In genomic region chr2:159287733-159288132, GRCh38 we compare ENCODE assay signal across 10 cellular contexts. TPM values are rescaled to one million over a fixed set of nuclear protein-coding genes. Genes with fewer than 3 reads are reported as not detected.
DNase-seq lines count a peak whose midpoint lies in the region; ATAC-seq and TF ChIP-seq lines count a peak whose summit lies in the region.
"Had no signal": no experiment of that assay in that cellular context is flagged by ENCODE, and none has a peak within 500 bp of the region (broad histone marks: within the 10 kb centered on the region; RNA-seq: fewer than 3 reads in every experiment).

No MANE protein-coding gene starts in this region.

- BruUV-seq in Caco-2 (replicated peaks; lab: Mats Ljungman, UMichigan), result no TSS peak

- peaks cover 13% of the 10 kb centered on the region for H3K4me1 ChIP-seq in Caco-2
- H3K4me1 ChIP-seq in HUES64 (ENCODE audit: insufficient read depth, low read length), result peaks cover 5% of the 10 kb centered on the region

- no peak for TF ChIP-seq CTCF in Caco-2 (IDR thresholded peaks at IDR 0.05; ENCODE audit: insufficient read depth in 1 of 2, low read depth in 1 of 2, low read length in 1 of 2, severe bottlenecking in 1 of 2, unreplicated experiment in 1 of 2)
- no peak for TF ChIP-seq CTCF in osteocyte (IDR thresholded peaks at IDR 0.05)

- ATAC-seq in effector memory CD8-positive, alpha-beta T cell (replicated peaks), result no peak
- ATAC-seq in GM21367 (IDR thresholded peaks at IDR 0.05; ENCODE audit: unreplicated experiment), result no peak

- H3K9ac ChIP-seq in HUES64 (ENCODE audit: low read depth, low read length), result peak overlapping the region; percentile 89; the same call in 1 of the 2 replicates

- H3K4me3 ChIP-seq in Caco-2 (ENCODE audit: low read depth, low read length) (peak overlapping the region; percentile 50), HUES64 (ENCODE audit: low read length) (peak overlapping the region; percentile 67; the same call in 1 of the 2 replicates)

- DNase-seq in Caco-2 (no peak), osteocyte (ENCODE audit: extremely low spot score, unreplicated experiment) (no peak), NCI-H774 (lab: John Stamatoyannopoulos, UW) (no peak), posterior vena cava (ENCODE audit: low spot score) (no peak)
- DNase-seq in effector memory CD8-positive, alpha-beta T cell, result no peak
- DNase-seq: DMS 273 treated with DMSO at 0.1 percent for 48 hours, NCI-H1048 had no signal

- H3K9me3 Mint-ChIP-seq in Caco-2 (ENCODE audit: unreplicated experiment), result no peaks in the 10 kb centered on the region
- no peaks in the 10 kb centered on the region for H3K9me3 Mint-ChIP-seq in effector memory CD8-positive, alpha-beta T cell
- H3K9me3 Mint-ChIP-seq in osteocyte (ENCODE audit: unreplicated experiment), result no peaks in the 10 kb centered on the region
- H3K9me3 Mint-ChIP-seq: T-helper 1 cell treated with Interleukin-12 subunit alpha and Interleukin-12 subunit beta and Interleukin-4 antibody, amounts not matched to agents 30 μg/mL and 1 μg/mL, for 36 hours had no signal

- no peaks in the 10 kb centered on the region for H3K27me3 ChIP-seq in Caco-2 (replicated peaks; ENCODE audit: control insufficient read depth, insufficient read depth, low read length)
- no peaks in the 10 kb centered on the region for H3K27me3 ChIP-seq in HUES64 (ENCODE audit: insufficient read depth, low read length)

- H3K4me3 Mint-ChIP-seq in Caco-2 (ENCODE audit: unreplicated experiment), result peak overlapping the region; percentile 89
- peak overlapping the region; percentile 23 to 83 for H3K4me3 Mint-ChIP-seq in effector memory CD8-positive, alpha-beta T cell
- no peak overlapping the region for H3K4me3 Mint-ChIP-seq in osteocyte (ENCODE audit: unreplicated experiment)

- H3K36me3 Mint-ChIP-seq in Caco-2 (ENCODE audit: insufficient read depth, unreplicated experiment) (no peaks in the 10 kb centered on the region), osteocyte (ENCODE audit: unreplicated experiment) (peaks cover under 1% of the 10 kb centered on the region)
- peaks cover 10% of the 10 kb centered on the region for H3K36me3 Mint-ChIP-seq in effector memory CD8-positive, alpha-beta T cell (ENCODE audit: insufficient read depth)

- POLR2A ChIA-PET in Caco-2 (lab: Charles Lee), result no interaction called here

- intact Hi-C loops in Caco-2 (cut with micrococcal nuclease; ENCODE audit: unreplicated experiment) (loop anchor here (5.0 to 10.0 kb wide), 2 partner anchors 383 to 425 kb away; partner anchors contain the start of gene MARCHF7), posterior vena cava (cut with DNase I) (no loop called here)

- H3K27me3 Mint-ChIP-seq in Caco-2 (ENCODE audit: insufficient read depth, unreplicated experiment), result no peaks in the 10 kb centered on the region
- no peaks in the 10 kb centered on the region for H3K27me3 Mint-ChIP-seq in effector memory CD8-positive, alpha-beta T cell
- no peaks in the 10 kb centered on the region for H3K27me3 Mint-ChIP-seq in osteocyte (ENCODE audit: unreplicated experiment)

- CTCF ChIA-PET in Caco-2 (lab: Charles Lee), result interaction anchor here (0.6 kb wide), 2 partner anchors 9 to 15 kb away, joined by 3 read pairs; no protein-coding TSS in a partner anchor

- no peaks in the 10 kb centered on the region for H3K9me3 ChIP-seq in Caco-2
- H3K9me3 ChIP-seq in HUES64 (ENCODE audit: insufficient read depth, low read depth, low read length), result no peaks in the 10 kb centered on the region

- peak overlapping the region; percentile 97 for H3K27ac ChIP-seq in HUES64 (ENCODE audit: low read depth, low read length)

- H3K4me1 Mint-ChIP-seq in Caco-2 (ENCODE audit: low read depth, unreplicated experiment), result peaks cover 26% of the 10 kb centered on the region
- H3K4me1 Mint-ChIP-seq in effector memory CD8-positive, alpha-beta T cell (ENCODE audit: low read depth in 2 of 2), result peaks cover 14 to 18% of the 10 kb centered on the region in 2 donors
- H3K4me1 Mint-ChIP-seq in osteocyte (ENCODE audit: unreplicated experiment), result peaks cover 50% of the 10 kb centered on the region

- no peaks in the 10 kb centered on the region; the same call in 1 of the 2 replicates for H3K36me3 ChIP-seq in Caco-2 (ENCODE audit: control insufficient read depth, insufficient read depth, low read length)
- no peaks in the 10 kb centered on the region for H3K36me3 ChIP-seq in HUES64 (ENCODE audit: insufficient read depth, low read length)

- H3K27ac Mint-ChIP-seq in Caco-2 (ENCODE audit: unreplicated experiment) (peak overlapping the region; percentile 78), osteocyte (ENCODE audit: unreplicated experiment) (peak overlapping the region; percentile 93)
- H3K27ac Mint-ChIP-seq in effector memory CD8-positive, alpha-beta T cell, result peak overlapping the region in 1 of 2 donors; percentile 88

RNA-seq across cellular contexts. Expression of gene WDSUB1, which starts 1.2 kb away (rescaled TPM):
- 15.5 and 16.5 TPM in 2 replicates for total RNA-seq in Caco-2 (2022)
- 6.1 TPM for polyA plus RNA-seq in HUES64 (2013, experiment 1 of 2)
- polyA plus RNA-seq in HUES64 (2013, experiment 2 of 2), result 6.1 TPM
- total RNA-seq in osteocyte, result 14.7 and 15.4 TPM in 2 replicates
- total RNA-seq in posterior vena cava, result 1 to 10 TPM; 4.9 to 7.9 TPM
